1 cellular context compared by ENCODE assay signal in the genomic region with DNA sequence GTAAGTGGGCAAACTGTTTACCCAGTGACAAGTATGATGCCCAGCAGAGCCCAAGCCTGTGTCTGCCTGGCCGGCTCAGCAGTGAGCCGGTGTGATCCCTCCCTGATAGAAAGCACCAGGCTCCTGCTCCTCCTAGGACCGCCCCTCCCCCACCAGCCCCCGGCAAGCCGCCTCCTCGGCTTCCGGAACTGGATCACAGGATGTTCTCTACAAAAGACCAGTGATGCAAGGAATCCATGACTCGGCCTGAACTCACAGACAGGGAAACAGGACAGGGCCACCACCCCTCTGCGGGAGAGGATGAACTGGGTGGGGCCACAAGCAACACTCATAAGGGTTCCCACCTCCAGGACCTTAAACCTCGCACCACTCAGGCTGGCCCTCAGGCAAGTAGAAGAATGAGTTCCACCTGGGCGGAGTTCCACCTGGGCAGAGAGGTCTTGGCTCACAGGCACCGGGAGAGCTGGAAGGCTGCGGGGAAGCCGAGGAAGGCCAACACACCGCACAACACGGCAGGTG.
TF ChIP-seq lines count a peak whose summit lies in the region.

No MANE protein-coding gene starts in this region.

TF ChIP-seq in WTC11, 78 proteins besides CTCF, POLR2A, EP300 and RAD21 (continued from another document):
- TF ChIP-seq, protein P1, sequence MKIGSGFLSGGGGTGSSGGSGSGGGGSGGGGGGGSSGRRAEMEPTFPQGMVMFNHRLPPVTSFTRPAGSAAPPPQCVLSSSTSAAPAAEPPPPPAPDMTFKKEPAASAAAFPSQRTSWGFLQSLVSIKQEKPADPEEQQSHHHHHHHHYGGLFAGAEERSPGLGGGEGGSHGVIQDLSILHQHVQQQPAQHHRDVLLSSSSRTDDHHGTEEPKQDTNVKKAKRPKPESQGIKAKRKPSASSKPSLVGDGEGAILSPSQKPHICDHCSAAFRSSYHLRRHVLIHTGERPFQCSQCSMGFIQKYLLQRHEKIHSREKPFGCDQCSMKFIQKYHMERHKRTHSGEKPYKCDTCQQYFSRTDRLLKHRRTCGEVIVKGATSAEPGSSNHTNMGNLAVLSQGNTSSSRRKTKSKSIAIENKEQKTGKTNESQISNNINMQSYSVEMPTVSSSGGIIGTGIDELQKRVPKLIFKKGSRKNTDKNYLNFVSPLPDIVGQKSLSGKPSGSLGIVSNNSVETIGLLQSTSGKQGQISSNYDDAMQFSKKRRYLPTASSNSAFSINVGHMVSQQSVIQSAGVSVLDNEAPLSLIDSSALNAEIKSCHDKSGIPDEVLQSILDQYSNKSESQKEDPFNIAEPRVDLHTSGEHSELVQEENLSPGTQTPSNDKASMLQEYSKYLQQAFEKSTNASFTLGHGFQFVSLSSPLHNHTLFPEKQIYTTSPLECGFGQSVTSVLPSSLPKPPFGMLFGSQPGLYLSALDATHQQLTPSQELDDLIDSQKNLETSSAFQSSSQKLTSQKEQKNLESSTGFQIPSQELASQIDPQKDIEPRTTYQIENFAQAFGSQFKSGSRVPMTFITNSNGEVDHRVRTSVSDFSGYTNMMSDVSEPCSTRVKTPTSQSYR (CRISPR knock-in tag; IDR thresholded peaks at IDR 0.05) = peak; percentile 97
- TF ChIP-seq, protein P2, sequence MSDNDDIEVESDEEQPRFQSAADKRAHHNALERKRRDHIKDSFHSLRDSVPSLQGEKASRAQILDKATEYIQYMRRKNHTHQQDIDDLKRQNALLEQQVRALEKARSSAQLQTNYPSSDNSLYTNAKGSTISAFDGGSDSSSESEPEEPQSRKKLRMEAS (CRISPR knock-in tag; IDR thresholded peaks at IDR 0.05) = peak; percentile 70; the same call in 1 of the 2 replicates
- TF ChIP-seq, protein P3, sequence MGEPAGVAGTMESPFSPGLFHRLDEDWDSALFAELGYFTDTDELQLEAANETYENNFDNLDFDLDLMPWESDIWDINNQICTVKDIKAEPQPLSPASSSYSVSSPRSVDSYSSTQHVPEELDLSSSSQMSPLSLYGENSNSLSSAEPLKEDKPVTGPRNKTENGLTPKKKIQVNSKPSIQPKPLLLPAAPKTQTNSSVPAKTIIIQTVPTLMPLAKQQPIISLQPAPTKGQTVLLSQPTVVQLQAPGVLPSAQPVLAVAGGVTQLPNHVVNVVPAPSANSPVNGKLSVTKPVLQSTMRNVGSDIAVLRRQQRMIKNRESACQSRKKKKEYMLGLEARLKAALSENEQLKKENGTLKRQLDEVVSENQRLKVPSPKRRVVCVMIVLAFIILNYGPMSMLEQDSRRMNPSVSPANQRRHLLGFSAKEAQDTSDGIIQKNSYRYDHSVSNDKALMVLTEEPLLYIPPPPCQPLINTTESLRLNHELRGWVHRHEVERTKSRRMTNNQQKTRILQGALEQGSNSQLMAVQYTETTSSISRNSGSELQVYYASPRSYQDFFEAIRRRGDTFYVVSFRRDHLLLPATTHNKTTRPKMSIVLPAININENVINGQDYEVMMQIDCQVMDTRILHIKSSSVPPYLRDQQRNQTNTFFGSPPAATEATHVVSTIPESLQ (CRISPR knock-in tag; IDR thresholded peaks at IDR 0.05) = no peak
- TF ChIP-seq, protein P4, sequence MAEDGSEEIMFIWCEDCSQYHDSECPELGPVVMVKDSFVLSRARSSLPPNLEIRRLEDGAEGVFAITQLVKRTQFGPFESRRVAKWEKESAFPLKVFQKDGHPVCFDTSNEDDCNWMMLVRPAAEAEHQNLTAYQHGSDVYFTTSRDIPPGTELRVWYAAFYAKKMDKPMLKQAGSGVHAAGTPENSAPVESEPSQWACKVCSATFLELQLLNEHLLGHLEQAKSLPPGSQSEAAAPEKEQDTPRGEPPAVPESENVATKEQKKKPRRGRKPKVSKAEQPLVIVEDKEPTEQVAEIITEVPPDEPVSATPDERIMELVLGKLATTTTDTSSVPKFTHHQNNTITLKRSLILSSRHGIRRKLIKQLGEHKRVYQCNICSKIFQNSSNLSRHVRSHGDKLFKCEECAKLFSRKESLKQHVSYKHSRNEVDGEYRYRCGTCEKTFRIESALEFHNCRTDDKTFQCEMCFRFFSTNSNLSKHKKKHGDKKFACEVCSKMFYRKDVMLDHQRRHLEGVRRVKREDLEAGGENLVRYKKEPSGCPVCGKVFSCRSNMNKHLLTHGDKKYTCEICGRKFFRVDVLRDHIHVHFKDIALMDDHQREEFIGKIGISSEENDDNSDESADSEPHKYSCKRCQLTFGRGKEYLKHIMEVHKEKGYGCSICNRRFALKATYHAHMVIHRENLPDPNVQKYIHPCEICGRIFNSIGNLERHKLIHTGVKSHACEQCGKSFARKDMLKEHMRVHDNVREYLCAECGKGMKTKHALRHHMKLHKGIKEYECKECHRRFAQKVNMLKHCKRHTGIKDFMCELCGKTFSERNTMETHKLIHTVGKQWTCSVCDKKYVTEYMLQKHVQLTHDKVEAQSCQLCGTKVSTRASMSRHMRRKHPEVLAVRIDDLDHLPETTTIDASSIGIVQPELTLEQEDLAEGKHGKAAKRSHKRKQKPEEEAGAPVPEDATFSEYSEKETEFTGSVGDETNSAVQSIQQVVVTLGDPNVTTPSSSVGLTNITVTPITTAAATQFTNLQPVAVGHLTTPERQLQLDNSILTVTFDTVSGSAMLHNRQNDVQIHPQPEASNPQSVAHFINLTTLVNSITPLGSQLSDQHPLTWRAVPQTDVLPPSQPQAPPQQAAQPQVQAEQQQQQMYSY (CRISPR knock-in tag; IDR thresholded peaks at IDR 0.05) = no peak
- TF ChIP-seq ERG (CRISPR knock-in tag; IDR thresholded peaks at IDR 0.05) (no peak), MYBL2 (CRISPR knock-in tag; IDR thresholded peaks at IDR 0.05) (0 out of 2 replicates have a peak, but pooled peaks have one; percentile 28), HMGXB4 (CRISPR knock-in tag; IDR thresholded peaks at IDR 0.05) (no peak), GRHL2 (CRISPR knock-in tag; IDR thresholded peaks at IDR 0.05; ENCODE audit: insufficient replicate concordance, severe bottlenecking) (no peak), OVOL2 (CRISPR knock-in tag; IDR thresholded peaks at IDR 0.05; ENCODE audit: borderline replicate concordance) (no peak), SMAD4 (CRISPR knock-in tag; IDR thresholded peaks at IDR 0.05) (0 out of 2 replicates have a peak, but pooled peaks have one; percentile 52), TP53 (CRISPR knock-in tag; IDR thresholded peaks at IDR 0.05) (no peak), ZNF121 (CRISPR knock-in tag; IDR thresholded peaks at IDR 0.05) (no peak), NFE2L1 (CRISPR knock-in tag; IDR thresholded peaks at IDR 0.05) (no peak), ETV6 (CRISPR knock-in tag; IDR thresholded peaks at IDR 0.05) (no peak), CREM (CRISPR knock-in tag; IDR thresholded peaks at IDR 0.05) (0 out of 2 replicates have a peak, but pooled peaks have one; percentile 68), ZNF219 (CRISPR knock-in tag; IDR thresholded peaks at IDR 0.05; ENCODE audit: borderline replicate concordance) (no peak), FOXK1 (CRISPR knock-in tag; IDR thresholded peaks at IDR 0.05) (0 out of 2 replicates have a peak, but pooled peaks have one; percentile 24)
- TF ChIP-seq, protein P5, sequence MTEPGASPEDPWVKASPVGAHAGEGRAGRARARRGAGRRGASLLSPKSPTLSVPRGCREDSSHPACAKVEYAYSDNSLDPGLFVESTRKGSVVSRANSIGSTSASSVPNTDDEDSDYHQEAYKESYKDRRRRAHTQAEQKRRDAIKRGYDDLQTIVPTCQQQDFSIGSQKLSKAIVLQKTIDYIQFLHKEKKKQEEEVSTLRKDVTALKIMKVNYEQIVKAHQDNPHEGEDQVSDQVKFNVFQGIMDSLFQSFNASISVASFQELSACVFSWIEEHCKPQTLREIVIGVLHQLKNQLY (CRISPR knock-in tag; IDR thresholded peaks at IDR 0.05) = no peak
